ENCODE assay signal across 27 cellular contexts in genomic region chr22:44740307-44740706, GRCh38. TPM values are rescaled to one million over a fixed set of nuclear protein-coding genes. Genes with fewer than 3 reads are reported as not detected.
"Had no signal": no experiment of that assay in that cellular context is flagged by ENCODE, and none has a peak within 500 bp of the region (broad histone marks: within the 10 kb centered on the region; RNA-seq: fewer than 3 reads in every experiment).

No MANE protein-coding gene starts in this region.

- H3K27me3 ChIP-seq: body of pancreas, cardiac muscle cell, vagina had no signal

- H3K9ac ChIP-seq: parathyroid adenoma had no signal

- H3K4me3 ChIP-seq: body of pancreas, cardiac muscle cell, esophagus squamous epithelium, gastrocnemius medialis, left ventricle myocardium inferior, transverse colon, vagina had no signal

- FAIRE-seq: small intestine, TTC549 had no signal

- ATAC-seq: activated CD8-positive, alpha-beta T cell treated with anti-CD3 and anti-CD28 coated beads, Interleukin-2, amount 10 ng/mL, durations not matched to agents 7 days and 5 days; activated T-helper 17 cell treated with anti-CD3 and anti-CD28 coated beads, Interleukin-2, amount 50 U/mL, for 72 hours; body of pancreas; gastrocnemius medialis; natural killer cell treated with Interleukin-12 subunit alpha and Interleukin-12 subunit beta and Interleukin-15 and Interleukin-18, amount 100 ng/mL, for 72 hours; sciatic nerve; stimulated activated naive B cell treated with anti-CD40 and anti-IgM and Interleukin-4, amounts not matched to agents 10 μg/mL and 1 μg/mL and 100 μg/mL, for 72 hours had no signal

- H3K9me3 ChIP-seq: body of pancreas, esophagus squamous epithelium, gastrocnemius medialis, left ventricle myocardium inferior, neutrophil, transverse colon, vagina had no signal

- H3K79me2 ChIP-seq: parathyroid adenoma had no signal

- H3K27ac ChIP-seq: body of pancreas, cardiac muscle cell, esophagus squamous epithelium, gastrocnemius medialis, left ventricle myocardium inferior, neutrophil, parathyroid adenoma, transverse colon, vagina, WERI-Rb-1 had no signal

- H3K4me1 ChIP-seq: gastrocnemius medialis, parathyroid adenoma had no signal

- H3K36me3 ChIP-seq: cardiac muscle cell, esophagus squamous epithelium, gastrocnemius medialis, left ventricle myocardium inferior, neutrophil, transverse colon, vagina, WERI-Rb-1 had no signal

- H2AFZ ChIP-seq: parathyroid adenoma had no signal

- DNase-seq: activated CD4-positive, alpha-beta T cell treated with anti-CD3 and anti-CD28 coated beads, Interleukin-2, amount 10 ng/mL, durations not matched to agents 7 days and 5 days; activated CD4-positive, CD25-positive, alpha-beta regulatory T cell treated with anti-CD3 and anti-CD28 coated beads, Interleukin-2, amount 50 U/mL, for 72 hours; activated CD8-positive, alpha-beta T cell treated with anti-CD3 and anti-CD28 coated beads, Interleukin-2, amount 10 ng/mL, durations not matched to agents 7 days and 5 days; activated naive CD8-positive, alpha-beta T cell treated with anti-CD3 and anti-CD28 coated beads, Interleukin-2, amount 10 ng/mL, durations not matched to agents 7 days and 5 days; amygdala; body of pancreas; cortex of kidney; endodermal cell; esophagus squamous epithelium; gastrocnemius medialis; hypothalamus; left ventricle myocardium inferior; midbrain; small intestine; stimulated activated CD4-positive, alpha-beta T cell treated with anti-CD3 and anti-CD28 coated beads, Interleukin-15, amount 100 ng/mL, for 24 hours; stimulated activated naive B cell treated with anti-CD40 and anti-IgM and Interleukin-4, amounts not matched to agents 10 μg/mL and 1 μg/mL and 100 μg/mL, for 72 hours; transverse colon; WERI-Rb-1 had no signal

RNA-seq across cellular contexts. Expression of gene ARHGAP8, which starts 12.1 kb away (rescaled TPM):
- total RNA-seq: gastrocnemius medialis, left ventricle myocardium inferior, lung microvascular endothelial cell had no signal
